9 cellular contexts compared by ENCODE assay signal in the genomic region with DNA sequence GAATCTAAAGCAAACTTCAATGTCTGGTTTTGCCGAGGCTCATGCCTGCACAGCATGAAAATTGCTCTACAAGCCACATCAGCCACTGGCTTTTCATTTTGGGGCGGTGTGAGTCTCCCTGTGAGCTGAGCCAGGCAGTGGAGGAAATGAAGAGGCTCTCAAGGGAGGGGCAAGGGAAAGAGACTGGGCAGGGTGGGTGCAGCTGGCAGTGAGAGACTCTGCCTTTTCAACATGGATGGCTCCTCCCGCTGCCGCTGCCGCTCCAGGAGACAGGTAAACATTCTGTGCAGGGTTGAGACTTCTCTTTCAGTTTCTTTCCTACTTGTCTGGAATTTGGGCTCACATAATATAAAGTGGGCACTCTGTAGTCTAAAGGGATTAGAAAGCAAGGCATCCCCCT. TPM values are rescaled to one million over a fixed set of nuclear protein-coding genes. Genes with fewer than 3 reads are reported as not detected.
DNase-seq lines count a peak whose midpoint lies in the region; ATAC-seq lines count a peak whose summit lies in the region.
"Had no signal": no experiment of that assay in that cellular context is flagged by ENCODE, and none has a peak within 500 bp of the region (broad histone marks: within the 10 kb centered on the region; RNA-seq: fewer than 3 reads in every experiment).

No MANE protein-coding gene starts in this region.

- peaks cover 3% of the 10 kb centered on the region for H3K4me1 ChIP-seq in right cardiac atrium (ENCODE audit: control insufficient read depth, insufficient read depth, low read length)

- H3K4me3 Mint-ChIP-seq in activated naive CD8-positive, alpha-beta T cell treated with anti-CD3 and anti-CD28 coated beads, Interleukin-2, amount 10 ng/mL, durations not matched to agents 7 days and 5 days: peak overlapping the region; percentile 30
- H3K4me3 Mint-ChIP-seq in stimulated activated effector memory CD8-positive, alpha-beta T cell treated with anti-CD3 and anti-CD28 coated beads, Interleukin-12 subunit alpha, Interleukin-12 subunit beta, amount 100 ng/mL, for 72 hours: peak overlapping the region; percentile 41

- no peak overlapping the region for H3K27ac ChIP-seq in right cardiac atrium (ENCODE audit: low read length)

- H3K9me3 Mint-ChIP-seq in activated naive CD8-positive, alpha-beta T cell treated with anti-CD3 and anti-CD28 coated beads, Interleukin-2, amount 10 ng/mL, durations not matched to agents 7 days and 5 days: no peaks in the 10 kb centered on the region
- no peaks in the 10 kb centered on the region for H3K9me3 Mint-ChIP-seq in stimulated activated effector memory CD8-positive, alpha-beta T cell treated with anti-CD3 and anti-CD28 coated beads, Interleukin-12 subunit alpha, Interleukin-12 subunit beta, amount 100 ng/mL, for 72 hours

- H3K36me3 Mint-ChIP-seq in activated naive CD8-positive, alpha-beta T cell treated with anti-CD3 and anti-CD28 coated beads, Interleukin-2, amount 10 ng/mL, durations not matched to agents 7 days and 5 days: no peaks in the 10 kb centered on the region
- peaks cover 4% of the 10 kb centered on the region for H3K36me3 Mint-ChIP-seq in stimulated activated effector memory CD8-positive, alpha-beta T cell treated with anti-CD3 and anti-CD28 coated beads, Interleukin-12 subunit alpha, Interleukin-12 subunit beta, amount 100 ng/mL, for 72 hours

- H3K27me3 Mint-ChIP-seq in activated naive CD8-positive, alpha-beta T cell treated with anti-CD3 and anti-CD28 coated beads, Interleukin-2, amount 10 ng/mL, durations not matched to agents 7 days and 5 days: peaks cover 39% of the 10 kb centered on the region

- H3K9me3 ChIP-seq in right cardiac atrium (ENCODE audit: control insufficient read depth, low read length): no peaks in the 10 kb centered on the region

- peaks cover 3% of the 10 kb centered on the region for H3K27me3 ChIP-seq in right cardiac atrium (ENCODE audit: control insufficient read depth, insufficient read depth)

- H3K27ac Mint-ChIP-seq in activated naive CD8-positive, alpha-beta T cell treated with anti-CD3 and anti-CD28 coated beads, Interleukin-2, amount 10 ng/mL, durations not matched to agents 7 days and 5 days: no peak overlapping the region
- H3K27ac Mint-ChIP-seq in stimulated activated effector memory CD8-positive, alpha-beta T cell treated with anti-CD3 and anti-CD28 coated beads, Interleukin-12 subunit alpha, Interleukin-12 subunit beta, amount 100 ng/mL, for 72 hours: no peak overlapping the region

- DNase-seq in NCI-H2029 (lab: John Stamatoyannopoulos, UW) (peak; percentile 47), NCI-H2029 treated with DMSO at 0.1 percent for 48 hours (lab: John Stamatoyannopoulos, UW) (no peak), NCI-H187 treated with DMSO at 0.1 percent for 48 hours (lab: John Stamatoyannopoulos, UW) (peak; percentile 59), right cardiac atrium (no peak), NCI-H526 treated with DMSO at 0.1 percent for 48 hours (lab: John Stamatoyannopoulos, UW) (no peak), DMS 273 (lab: John Stamatoyannopoulos, UW; ENCODE audit: unreplicated experiment) (no peak)
- no peak for DNase-seq in activated naive CD8-positive, alpha-beta T cell treated with anti-CD3 and anti-CD28 coated beads, Interleukin-2, amount 10 ng/mL, durations not matched to agents 7 days and 5 days
- DNase-seq in stimulated activated effector memory CD8-positive, alpha-beta T cell treated with anti-CD3 and anti-CD28 coated beads, Interleukin-12 subunit alpha, Interleukin-12 subunit beta, amount 100 ng/mL, for 72 hours (ENCODE audit: low spot score in 2 of 2): no peak

- H3K4me3 ChIP-seq in right cardiac atrium (ENCODE audit: low read length): no peak overlapping the region

- 79% methylated on average over 5 of the region's 5 CpGs for WGBS in right cardiac atrium

- POLR2A ChIA-PET in activated naive CD8-positive, alpha-beta T cell treated with anti-CD3 and anti-CD28 coated beads, Interleukin-2, amount 10 ng/mL, durations not matched to agents 7 days and 5 days (lab: Charles Lee): no interaction called here

- H3K4me1 Mint-ChIP-seq in activated naive CD8-positive, alpha-beta T cell treated with anti-CD3 and anti-CD28 coated beads, Interleukin-2, amount 10 ng/mL, durations not matched to agents 7 days and 5 days: peaks cover 14% of the 10 kb centered on the region
- H3K4me1 Mint-ChIP-seq in stimulated activated effector memory CD8-positive, alpha-beta T cell treated with anti-CD3 and anti-CD28 coated beads, Interleukin-12 subunit alpha, Interleukin-12 subunit beta, amount 100 ng/mL, for 72 hours: peaks cover 20% of the 10 kb centered on the region

- ATAC-seq in activated naive CD8-positive, alpha-beta T cell treated with anti-CD3 and anti-CD28 coated beads, Interleukin-2, amount 10 ng/mL, durations not matched to agents 7 days and 5 days (ENCODE audit: low read depth): no peak
- peak; percentile 57 for ATAC-seq in stimulated activated effector memory CD8-positive, alpha-beta T cell treated with anti-CD3 and anti-CD28 coated beads, Interleukin-12 subunit alpha, Interleukin-12 subunit beta, amount 100 ng/mL, for 72 hours
- ATAC-seq in right cardiac atrium: no peak

- intact Hi-C loops in right cardiac atrium (cut with DNase I): loop anchor here in 1 of 4 donors (10.0 kb wide), 1 partner anchor 70 kb away; no protein-coding TSS in a partner anchor

RNA-seq across cellular contexts. Expression of gene CTSE, which starts 11.3 kb away (rescaled TPM):
- total RNA-seq in activated naive CD8-positive, alpha-beta T cell treated with anti-CD3 and anti-CD28 coated beads, Interleukin-2, amount 10 ng/mL, durations not matched to agents 7 days and 5 days: not detected
- total RNA-seq in right cardiac atrium: under 1 TPM in 1 of 4 donors, not detected in 3; 0.18 TPM
- not detected for polyA plus RNA-seq in right cardiac atrium

RNA-seq across cellular contexts. Expression of gene RHEX, which starts 17.9 kb away (rescaled TPM):
- total RNA-seq in activated naive CD8-positive, alpha-beta T cell treated with anti-CD3 and anti-CD28 coated beads, Interleukin-2, amount 10 ng/mL, durations not matched to agents 7 days and 5 days: not detected
- total RNA-seq in right cardiac atrium: 1 to 10 TPM in 1 of 4 donors, under 1 TPM in 2, not detected in 1; 0.17 to 1.7 (median 0.82) TPM
- polyA plus RNA-seq in right cardiac atrium: not detected
- total RNA-seq: HT1080 had no signal

RNA-seq across cellular contexts. Expression of gene RAB7B, which starts 31.8 kb away (rescaled TPM):
- under 1 TPM; 0.80 to 0.91 TPM for total RNA-seq in activated naive CD8-positive, alpha-beta T cell treated with anti-CD3 and anti-CD28 coated beads, Interleukin-2, amount 10 ng/mL, durations not matched to agents 7 days and 5 days
- total RNA-seq in right cardiac atrium: 1 to 10 TPM; 1.6 to 6.0 (median 4.8) TPM
- 2.8 TPM for polyA plus RNA-seq in right cardiac atrium

Comparison
In these comparisons a context has a peak if more than half of its experiments do, and no peak if none do; other contexts are left out.
1. DNase-seq: peak in NCI-H2029 (single experiment) and NCI-H187 treated with DMSO at 0.1 percent for 48 hours (single experiment); none in NCI-H2029 treated with DMSO at 0.1 percent for 48 hours (single experiment), activated naive CD8-positive, alpha-beta T cell treated with anti-CD3 and anti-CD28 coated beads, Interleukin-2, amount 10 ng/mL, durations not matched to agents 7 days and 5 days (single experiment), stimulated activated effector memory CD8-positive, alpha-beta T cell treated with anti-CD3 and anti-CD28 coated beads, Interleukin-12 subunit alpha, Interleukin-12 subunit beta, amount 100 ng/mL, for 72 hours (0 of 2), right cardiac atrium (0 of 3), NCI-H526 treated with DMSO at 0.1 percent for 48 hours (single experiment) and DMS 273 (single experiment).